21 cellular contexts compared by ENCODE assay signal in genomic region chr2:29618024-29618423, GRCh38.
DNase-seq lines count a peak whose midpoint lies in the region; ATAC-seq, FAIRE-seq and TF ChIP-seq lines count a peak whose summit lies in the region.
"Had no signal": no experiment of that assay in that cellular context is flagged by ENCODE, and none has a peak within 500 bp of the region (broad histone marks: within the 10 kb centered on the region; RNA-seq: fewer than 3 reads in every experiment).

No MANE protein-coding gene starts in this region.

- DNase-seq in DMS53 (lab: John Stamatoyannopoulos, UW) (peak; percentile 12), DMS53 treated with DMSO at 0.1 percent for 48 hours (lab: John Stamatoyannopoulos, UW; ENCODE audit: unreplicated experiment) (no peak), HepG2 (ENCODE audit: low spot score) (peak; percentile 9), mucosa of gallbladder (ENCODE audit: low spot score) (peak; percentile 17), kidney tubule cell (ENCODE audit: low spot score) (no peak), Ammon's horn (ENCODE audit: low spot score) (no peak)
- DNase-seq: AML-193; CD4-positive, alpha-beta memory T cell; DMS153; DND-41; EL; GM23248; IMR-90 had no signal

- no peak for ATAC-seq in HepG2
- no peak for ATAC-seq in HG03196 (IDR thresholded peaks at IDR 0.05; ENCODE audit: unreplicated experiment)
- no peak for ATAC-seq in HG03045 (IDR thresholded peaks at IDR 0.05; ENCODE audit: unreplicated experiment)
- ATAC-seq: A549, GM12878, K562 had no signal

- FAIRE-seq in HepG2 (lab: Jason Lieb, UNC), result no peak
- FAIRE-seq: A549, GM12878, K562 had no signal

- in situ Hi-C loops in HepG2 (cut with HindIII; ENCODE audit: extremely low pct_ligation_motif_present, low pct_unique_long_range_greater_than_20kb), result no loop called here

- TF ChIP-seq RAD21 in HepG2 (CRISPR knock-in tag; IDR thresholded peaks at IDR 0.05), result no peak

- POLR2A ChIA-PET in HepG2 (lab: Yijun Ruan, JAX), result no interaction called here

- no peak overlapping the region for H2AFZ ChIP-seq in HepG2 (ENCODE audit: low read length)
- H2AFZ ChIP-seq: GM23248 had no signal

- no peak for TF ChIP-seq POLR2A in HepG2 (IDR thresholded peaks at IDR 0.05; ENCODE audit: insufficient read depth in 1 of 2, low read depth in 2 of 2, low read length in 2 of 2)

- no peaks in the 10 kb centered on the region for H3K36me3 ChIP-seq in HepG2 (replicated peaks in 1 of 2; ENCODE audit: control insufficient read depth in 1 of 2, insufficient read depth in 2 of 2, low read length in 2 of 2)
- H3K36me3 ChIP-seq: BLaER1, HAP-1 had no signal

- H3K27me3 ChIP-seq in HepG2 (ENCODE audit: control insufficient read depth in 1 of 2, insufficient read depth in 2 of 2, low read length in 2 of 2), result peaks cover 0 to 13% of the 10 kb centered on the region in 2 experiments; a peak in 2 of 5 replicates
- H3K27me3 ChIP-seq: BLaER1 had no signal

- H3K4me2 ChIP-seq in HepG2 (ENCODE audit: low read depth, low read length), result no peak overlapping the region
- H3K4me2 ChIP-seq: A549, BLaER1 had no signal

- H3K79me2 ChIP-seq in HepG2 (ENCODE audit: insufficient read depth, low read length), result no peaks in the 10 kb centered on the region

- no peak for TF ChIP-seq EP300 in HepG2 (IDR thresholded peaks at IDR 0.05; ENCODE audit: low read depth in 2 of 2, low read length in 2 of 2)
- no peak for TF ChIP-seq EP300 in HepG2 (CRISPR knock-in tag; IDR thresholded peaks at IDR 0.05; ENCODE audit: borderline replicate concordance)

- H3K27ac ChIP-seq in HepG2 (ENCODE audit: extremely low read length, insufficient read depth, low read length), result no peak overlapping the region
- H3K27ac ChIP-seq: 22Rv1, A549, BLaER1, GM23248 had no signal

- no peak overlapping the region for H3K4me3 ChIP-seq in HepG2 (replicated peaks in 1 of 3; ENCODE audit: insufficient read depth in 1 of 3, low read depth in 2 of 3, low read length in 3 of 3)
- H3K4me3 ChIP-seq: A549, BLaER1, GM12878, GM23248, HAP-1, K562 had no signal

- TF ChIP-seq CTCF in HepG2 (CRISPR knock-in tag; IDR thresholded peaks at IDR 0.05), result no peak

- no peak overlapping the region for H3K9ac ChIP-seq in HepG2 (ENCODE audit: insufficient read depth, low read depth, low read length)
- H3K9ac ChIP-seq: BLaER1, GM23248 had no signal

- no peaks in the 10 kb centered on the region for H3K9me3 ChIP-seq in HepG2 (ENCODE audit: low read length)
- H3K9me3 ChIP-seq: A549, BLaER1, HAP-1 had no signal

- no peaks in the 10 kb centered on the region for H4K20me1 ChIP-seq in HepG2 (ENCODE audit: insufficient read depth, low read length)
- H4K20me1 ChIP-seq: BLaER1 had no signal

- intact Hi-C loops in HepG2 (cut with micrococcal nuclease; ENCODE audit: unreplicated experiment), result no loop called here

- CTCF ChIA-PET in HepG2 (lab: Yijun Ruan, JAX; ENCODE audit: low intra/inter-chr PET ratio, low total read pairs), result no interaction called here

- 20% methylated on average over 1 of the region's 2 CpGs for WGBS in HepG2 (ENCODE audit: low lambda C conversion rate)

- BruUV-seq in HepG2 (replicated peaks; lab: Mats Ljungman, UMichigan), result no TSS peak

- H3K4me1 ChIP-seq in HepG2 (ENCODE audit: insufficient read depth, low read length), result no peaks in the 10 kb centered on the region
- H3K4me1 ChIP-seq: A549, BLaER1, HAP-1 had no signal

TF ChIP-seq in HepG2, 621 proteins besides CTCF, POLR2A, EP300 and RAD21:
- no peak for TF ChIP-seq ZNF678 (CRISPR knock-in tag; IDR thresholded peaks at IDR 0.05)
- TF ChIP-seq HNF4A (CRISPR knock-in tag; IDR thresholded peaks at IDR 0.05), result peak; percentile 34; the same call in 1 of the 2 replicates
- 0 out of 2 replicates have a peak, but pooled peaks have one; percentile 5 for TF ChIP-seq CREB1 (IDR thresholded peaks at IDR 0.05)
- TF ChIP-seq CREB1 (CRISPR knock-in tag; IDR thresholded peaks at IDR 0.05), result no peak

Comparison
In these comparisons a context has a peak if more than half of its experiments do, and no peak if none do; other contexts are left out.
1. DNase-seq: peak in DMS53 (single experiment), HepG2 (single experiment) and mucosa of gallbladder (single experiment); none in DMS53 treated with DMSO at 0.1 percent for 48 hours (single experiment), kidney tubule cell (single experiment) and Ammon's horn (single experiment).